ENCODE assay signal across 13 cellular contexts in genomic region chr7:5667391-5667790, GRCh38.
DNase-seq lines count a peak whose midpoint lies in the region; ATAC-seq and TF ChIP-seq lines count a peak whose summit lies in the region.
"Had no signal": no experiment of that assay in that cellular context is flagged by ENCODE, and none has a peak within 500 bp of the region (broad histone marks: within the 10 kb centered on the region; RNA-seq: fewer than 3 reads in every experiment).

No MANE protein-coding gene starts in this region.

- H3K4me3 Mint-ChIP-seq in CD4-positive, CD25-positive, alpha-beta regulatory T cell, result peak overlapping the region in 1 of 4 donors; percentile 45
- H3K4me3 Mint-ChIP-seq in dendritic cell treated with granulocyte-macrophage colony-stimulating factor and Interleukin-4, amounts not matched to agents 40 ng/mL and 50 ng/mL, for 4 days, result no peak overlapping the region
- H3K4me3 Mint-ChIP-seq: stimulated activated effector memory CD8-positive, alpha-beta T cell treated with anti-CD3 and anti-CD28 coated beads, Interleukin-12 subunit alpha, Interleukin-12 subunit beta, amount 100 ng/mL, for 72 hours had no signal

- no peak overlapping the region for H3K27ac ChIP-seq in CD4-positive, CD25-positive, alpha-beta regulatory T cell (ENCODE audit: insufficient read depth, low read length, poor library complexity, severe bottlenecking)
- H3K27ac ChIP-seq in neutrophil, result peak overlapping the region; percentile 93

- TF ChIP-seq CTCF in LNCaP clone FGC (IDR thresholded peaks at IDR 0.05; ENCODE audit: control insufficient read depth, extremely low read depth, insufficient read depth) (no peak), neutrophil (IDR thresholded peaks at IDR 0.05) (no peak)

- H3K9me3 ChIP-seq in CD4-positive, CD25-positive, alpha-beta regulatory T cell (ENCODE audit: control insufficient read depth in 2 of 2, low read length in 2 of 2), result no peaks in the 10 kb centered on the region
- no peaks in the 10 kb centered on the region for H3K9me3 ChIP-seq in neutrophil
- H3K9me3 ChIP-seq: BLaER1 treated with 17β-estradiol and CSF1 and Interleukin-3, amounts not matched to agents 10 nM and 100 nM had no signal

- intact Hi-C loops in dendritic cell treated with granulocyte-macrophage colony-stimulating factor and Interleukin-4, amounts not matched to agents 40 ng/mL and 50 ng/mL, for 4 days (cut with micrococcal nuclease), result loop anchor here (5.0 kb wide), 1 partner anchor 175 kb away; no protein-coding TSS in a partner anchor

- H3K36me3 ChIP-seq in CD4-positive, CD25-positive, alpha-beta regulatory T cell (ENCODE audit: control insufficient read depth, insufficient read depth, low read length), result peaks cover 31% of the 10 kb centered on the region
- H3K36me3 ChIP-seq in neutrophil, result no peaks in the 10 kb centered on the region

- H3K27me3 ChIP-seq in CD4-positive, CD25-positive, alpha-beta regulatory T cell (ENCODE audit: control insufficient read depth, insufficient read depth, low read length), result no peaks in the 10 kb centered on the region
- no peaks in the 10 kb centered on the region for H3K27me3 ChIP-seq in neutrophil
- H3K27me3 ChIP-seq: BLaER1 treated with 17β-estradiol and CSF1 and Interleukin-3, amounts not matched to agents 10 nM and 100 nM had no signal

- H3K4me3 ChIP-seq in CD4-positive, CD25-positive, alpha-beta regulatory T cell (ENCODE audit: low read depth, low read length), result no peak overlapping the region
- H3K4me3 ChIP-seq in LNCaP clone FGC (ENCODE audit: low read depth, low read length) (no peak overlapping the region), neutrophil (ENCODE audit: low read depth in 1 of 2, low read length in 1 of 2) (peak overlapping the region in 1 of 2 experiments; percentile 25)
- H3K4me3 ChIP-seq: BLaER1 treated with 17β-estradiol and CSF1 and Interleukin-3, amounts not matched to agents 10 nM and 100 nM had no signal

- peak overlapping the region in 2 of 3 donors; percentile 38 to 65 for H3K27ac Mint-ChIP-seq in CD4-positive, CD25-positive, alpha-beta regulatory T cell
- H3K27ac Mint-ChIP-seq in dendritic cell treated with granulocyte-macrophage colony-stimulating factor and Interleukin-4, amounts not matched to agents 40 ng/mL and 50 ng/mL, for 4 days, result peak overlapping the region; percentile 57
- H3K27ac Mint-ChIP-seq: stimulated activated effector memory CD8-positive, alpha-beta T cell treated with anti-CD3 and anti-CD28 coated beads, Interleukin-12 subunit alpha, Interleukin-12 subunit beta, amount 100 ng/mL, for 72 hours had no signal

- H3K27me3 Mint-ChIP-seq in CD4-positive, CD25-positive, alpha-beta regulatory T cell, result no peaks in the 10 kb centered on the region
- H3K27me3 Mint-ChIP-seq in dendritic cell treated with granulocyte-macrophage colony-stimulating factor and Interleukin-4, amounts not matched to agents 40 ng/mL and 50 ng/mL, for 4 days, result no peaks in the 10 kb centered on the region

- DNase-seq in CD4-positive, CD25-positive, alpha-beta regulatory T cell, result no peak
- DNase-seq in LNCaP clone FGC (ENCODE audit: low read depth) (peak; percentile 7), SW480 (ENCODE audit: low spot score) (no peak), RKO (ENCODE audit: low spot score) (no peak)
- DNase-seq: amniotic stem cell; NCI-H524; retina; stimulated activated CD4-positive, alpha-beta T cell treated with anti-CD3 and anti-CD28 coated beads, Interleukin-4, amount 100 ng/mL, for 24 hours had no signal

- H3K4me1 Mint-ChIP-seq in CD4-positive, CD25-positive, alpha-beta regulatory T cell, result peaks cover 5 to 15% (median 13%) of the 10 kb centered on the region in 4 donors
- H3K4me1 Mint-ChIP-seq in dendritic cell treated with granulocyte-macrophage colony-stimulating factor and Interleukin-4, amounts not matched to agents 40 ng/mL and 50 ng/mL, for 4 days (ENCODE audit: low read depth), result peaks cover 68% of the 10 kb centered on the region

- H3K9me3 Mint-ChIP-seq in CD4-positive, CD25-positive, alpha-beta regulatory T cell, result no peaks in the 10 kb centered on the region
- H3K9me3 Mint-ChIP-seq in dendritic cell treated with granulocyte-macrophage colony-stimulating factor and Interleukin-4, amounts not matched to agents 40 ng/mL and 50 ng/mL, for 4 days, result no peaks in the 10 kb centered on the region
- H3K9me3 Mint-ChIP-seq: stimulated activated effector memory CD8-positive, alpha-beta T cell treated with anti-CD3 and anti-CD28 coated beads, Interleukin-12 subunit alpha, Interleukin-12 subunit beta, amount 100 ng/mL, for 72 hours had no signal

- no peak for ATAC-seq in CD4-positive, CD25-positive, alpha-beta regulatory T cell (ENCODE audit: low read depth in 2 of 2)
- no peak for ATAC-seq in GM18520 (IDR thresholded peaks at IDR 0.05; ENCODE audit: unreplicated experiment)
- ATAC-seq: stimulated activated effector memory CD8-positive, alpha-beta T cell treated with anti-CD3 and anti-CD28 coated beads, Interleukin-12 subunit alpha, Interleukin-12 subunit beta, amount 100 ng/mL, for 72 hours had no signal

- H3K4me1 ChIP-seq in CD4-positive, CD25-positive, alpha-beta regulatory T cell (ENCODE audit: control insufficient read depth, insufficient read depth, low read length, poor library complexity, severe bottlenecking), result peaks cover 2% of the 10 kb centered on the region
- H3K4me1 ChIP-seq in neutrophil (ENCODE audit: control insufficient read depth in 1 of 2, insufficient read depth in 1 of 2, low read depth in 1 of 2, low read length in 1 of 2), result peaks cover 64 to 73% of the 10 kb centered on the region in 2 experiments

- H3K36me3 Mint-ChIP-seq in CD4-positive, CD25-positive, alpha-beta regulatory T cell, result peaks cover 22% of the 10 kb centered on the region
- H3K36me3 Mint-ChIP-seq in dendritic cell treated with granulocyte-macrophage colony-stimulating factor and Interleukin-4, amounts not matched to agents 40 ng/mL and 50 ng/mL, for 4 days (ENCODE audit: low read depth), result peaks cover 39% of the 10 kb centered on the region
